10 cellular contexts compared by ENCODE assay signal in genomic region chr17:4175921-4176802, GRCh38. TPM values are rescaled to one million over a fixed set of nuclear protein-coding genes. Genes with fewer than 3 reads are reported as not detected.
A peak's percentile ranks its signal among the peaks of the same experiment; 100 is the strongest.
DNase-seq lines count a peak whose midpoint lies in the region; ATAC-seq lines count a peak whose summit lies in the region.
"Had no signal": no experiment of that assay in that cellular context is flagged by ENCODE, and none has a peak within 500 bp of the region (broad histone marks: within the 10 kb centered on the region; RNA-seq: fewer than 3 reads in every experiment).

No MANE protein-coding gene starts in this region.

- POLR2A ChIA-PET in activated CD4-positive, alpha-beta T cell treated with anti-CD3 and anti-CD28 coated beads for 36 hours (lab: Charles Lee): interaction anchor here (0.8 to 1.8 kb wide), 3 partner anchors 9 to 33 kb away, joined by 3 to 10 read pairs (median 9); partner anchors contain the start of genes CYB5D2 and ZZEF1

- peak; percentile 84 for DNase-seq in EH (ENCODE audit: low read depth)
- DNase-seq in activated CD4-positive, alpha-beta T cell treated with anti-CD3 and anti-CD28 coated beads for 36 hours: peak; percentile 66
- DNase-seq in astrocyte of the hippocampus (ENCODE audit: low read depth, low spot score): peak; percentile 42
- no peak for DNase-seq in ureter (ENCODE audit: low spot score)
- no peak for DNase-seq in epidermal melanocyte (ENCODE audit: insufficient read length, low spot score)
- DNase-seq in NCI-H146 treated with DMSO at 0.1 percent for 48 hours (lab: John Stamatoyannopoulos, UW; ENCODE audit: unreplicated experiment): no peak
- DNase-seq: SHP77 had no signal

- peak overlapping the region; percentile 96 for H3K27ac Mint-ChIP-seq in activated CD4-positive, alpha-beta T cell treated with anti-CD3 and anti-CD28 coated beads for 36 hours
- H3K27ac Mint-ChIP-seq: memory B cell had no signal

- H3K4me1 Mint-ChIP-seq in activated CD4-positive, alpha-beta T cell treated with anti-CD3 and anti-CD28 coated beads for 36 hours: peaks cover 49% of the 10 kb centered on the region
- H3K4me1 Mint-ChIP-seq: memory B cell had no signal

- no peaks in the 10 kb centered on the region for H3K27me3 Mint-ChIP-seq in activated CD4-positive, alpha-beta T cell treated with anti-CD3 and anti-CD28 coated beads for 36 hours
- H3K27me3 Mint-ChIP-seq: memory B cell had no signal

- peaks cover 73% of the 10 kb centered on the region for H3K36me3 Mint-ChIP-seq in activated CD4-positive, alpha-beta T cell treated with anti-CD3 and anti-CD28 coated beads for 36 hours (ENCODE audit: low read depth)

- CTCF ChIA-PET in activated CD4-positive, alpha-beta T cell treated with anti-CD3 and anti-CD28 coated beads for 36 hours (lab: Charles Lee): interaction anchor here (0.6 to 1.3 kb wide), 10 partner anchors 9 to 420 kb away, joined by 3 to 6 read pairs (median 4); partner anchors contain the start of gene CYB5D2

- H3K4me3 Mint-ChIP-seq in activated CD4-positive, alpha-beta T cell treated with anti-CD3 and anti-CD28 coated beads for 36 hours: peak overlapping the region; percentile 48
- H3K4me3 Mint-ChIP-seq: memory B cell had no signal

- no peak overlapping the region for H3K4me3 ChIP-seq in skin epidermis

- H3K9me3 Mint-ChIP-seq in activated CD4-positive, alpha-beta T cell treated with anti-CD3 and anti-CD28 coated beads for 36 hours (ENCODE audit: low read depth): no peaks in the 10 kb centered on the region
- H3K9me3 Mint-ChIP-seq: memory B cell had no signal

- intact Hi-C loops in activated CD4-positive, alpha-beta T cell treated with anti-CD3 and anti-CD28 coated beads for 36 hours (cut with DNase I, micrococcal nuclease): loop anchor here (1.0 to 2.0 kb wide), 2 partner anchors 33 kb away; partner anchors contain the start of genes CYB5D2 (in 2 of the 2) and ZZEF1 (in 2 of the 2)

- ATAC-seq in activated CD4-positive, alpha-beta T cell treated with anti-CD3 and anti-CD28 coated beads for 36 hours: peak; percentile 81
- ATAC-seq in HG03378 (IDR thresholded peaks at IDR 0.05; ENCODE audit: unreplicated experiment): no peak

- H3K27ac ChIP-seq in skin epidermis: peak overlapping the region in 17 of 21 experiments; percentile 2 to 80 (median 46)

RNA-seq across cellular contexts. Expression of gene CYB5D2, which starts 33.2 kb away (rescaled TPM):
- total RNA-seq in activated CD4-positive, alpha-beta T cell treated with anti-CD3 and anti-CD28 coated beads for 36 hours: 10 to 100 TPM; 10.5 to 11.1 TPM
- total RNA-seq in ureter: 26.7 TPM

RNA-seq across cellular contexts. Expression of gene ZZEF1, which starts 33.3 kb away (rescaled TPM):
- 10 to 100 TPM; 29.4 to 32.5 TPM for total RNA-seq in activated CD4-positive, alpha-beta T cell treated with anti-CD3 and anti-CD28 coated beads for 36 hours
- total RNA-seq in ureter: 98.2 TPM

Comparison
In these comparisons a context has a peak if more than half of its experiments do, and no peak if none do; other contexts are left out.
1. DNase-seq: peak in EH (single experiment), activated CD4-positive, alpha-beta T cell treated with anti-CD3 and anti-CD28 coated beads for 36 hours (single experiment) and astrocyte of the hippocampus (single experiment); none in ureter (single experiment), epidermal melanocyte (single experiment) and NCI-H146 treated with DMSO at 0.1 percent for 48 hours (single experiment).